ENCODE assay signal across 15 cellular contexts in genomic region chr6:135627092-135627715, GRCh38.
DNase-seq lines count a peak whose midpoint lies in the region; ATAC-seq and TF ChIP-seq lines count a peak whose summit lies in the region.
"Had no signal": no experiment of that assay in that cellular context is flagged by ENCODE, and none has a peak within 500 bp of the region (broad histone marks: within the 10 kb centered on the region; RNA-seq: fewer than 3 reads in every experiment).

No MANE protein-coding gene starts in this region.

- H3K27ac Mint-ChIP-seq in activated T-helper 1 cell treated with anti-CD3 and anti-CD28 coated beads, Interleukin-12 subunit alpha, Interleukin-12 subunit beta, Interleukin-2, Interleukin-4 antibody, amounts not matched to agents 30 ng/mL and 10 ng/mL and 1 ng/mL, durations not matched to agents 14 hours and 24 hours and 36 hours = peak overlapping the region; percentile 68
- H3K27ac Mint-ChIP-seq: neural progenitor cell had no signal

- no peak overlapping the region for H3K27ac ChIP-seq in testis
- H3K27ac ChIP-seq: ascending aorta, C4-2B, gastrocnemius medialis, neural progenitor cell had no signal

- in situ Hi-C loops in KBM-7 (cut with MboI; ENCODE audit: low pct_unique_long_range_greater_than_20kb, low sequenced_read_pairs) = no loop called here

- no peaks in the 10 kb centered on the region for H3K27me3 Mint-ChIP-seq in activated T-helper 1 cell treated with anti-CD3 and anti-CD28 coated beads, Interleukin-12 subunit alpha, Interleukin-12 subunit beta, Interleukin-2, Interleukin-4 antibody, amounts not matched to agents 30 ng/mL and 10 ng/mL and 1 ng/mL, durations not matched to agents 14 hours and 24 hours and 36 hours (ENCODE audit: insufficient read depth)

- TF ChIP-seq POLR2A in testis (IDR thresholded peaks at IDR 0.05) = no peak

- TF ChIP-seq CTCF in testis (IDR thresholded peaks at IDR 0.05) = no peak

- DNase-seq in activated T-helper 1 cell treated with anti-CD3 and anti-CD28 coated beads, Interleukin-12 subunit alpha, Interleukin-12 subunit beta, Interleukin-2, Interleukin-4 antibody, amounts not matched to agents 30 ng/mL and 10 ng/mL and 1 ng/mL, durations not matched to agents 14 hours and 24 hours and 36 hours (ENCODE audit: low spot score) = no peak
- DNase-seq in testis (no peak), KBM-7 (no peak)
- no peak for DNase-seq in activated naive CD4-positive, alpha-beta T cell (lab: John Stamatoyannopoulos, UW)
- DNase-seq: gastrocnemius medialis, NCI-H1092 treated with DMSO at 0.1 percent for 48 hours, NCI-H524 treated with DMSO at 0.1 percent for 48 hours, Right ventricle myocardium superior had no signal

- intact Hi-C loops in activated T-helper 1 cell treated with anti-CD3 and anti-CD28 coated beads, Interleukin-12 subunit alpha, Interleukin-12 subunit beta, Interleukin-2, Interleukin-4 antibody, amounts not matched to agents 30 ng/mL and 10 ng/mL and 1 ng/mL, durations not matched to agents 14 hours and 24 hours and 36 hours (cut with micrococcal nuclease) = loop anchor here (10.0 kb wide), 1 partner anchor 512 kb away; no protein-coding TSS in a partner anchor
- intact Hi-C loops in testis (cut with DNase I; ENCODE audit: low total_unique reads) = no loop called here

- peak; percentile 97 for ATAC-seq in GM18511 (IDR thresholded peaks at IDR 0.05; ENCODE audit: unreplicated experiment)
- ATAC-seq in GM19467 (IDR thresholded peaks at IDR 0.05; ENCODE audit: unreplicated experiment) = peak; percentile 89
- peak; percentile 86 for ATAC-seq in HG02981 (IDR thresholded peaks at IDR 0.05; ENCODE audit: unreplicated experiment)
- no peak for ATAC-seq in HG02870 (IDR thresholded peaks at IDR 0.05; ENCODE audit: unreplicated experiment)
- ATAC-seq: gastrocnemius medialis had no signal

- no peaks in the 10 kb centered on the region for H3K27me3 ChIP-seq in testis
- H3K27me3 ChIP-seq: ascending aorta, gastrocnemius medialis, neural progenitor cell had no signal

- no peaks in the 10 kb centered on the region for H3K4me1 ChIP-seq in testis
- H3K4me1 ChIP-seq: ascending aorta, neural progenitor cell had no signal

- H3K4me3 Mint-ChIP-seq in activated T-helper 1 cell treated with anti-CD3 and anti-CD28 coated beads, Interleukin-12 subunit alpha, Interleukin-12 subunit beta, Interleukin-2, Interleukin-4 antibody, amounts not matched to agents 30 ng/mL and 10 ng/mL and 1 ng/mL, durations not matched to agents 14 hours and 24 hours and 36 hours = no peak overlapping the region
- H3K4me3 Mint-ChIP-seq: neural progenitor cell had no signal

- no peaks in the 10 kb centered on the region for H3K36me3 ChIP-seq in testis (ENCODE audit: low read depth, missing control alignments)
- H3K36me3 ChIP-seq: ascending aorta, gastrocnemius medialis, neural progenitor cell had no signal

- peaks cover 60% of the 10 kb centered on the region for H3K36me3 Mint-ChIP-seq in activated T-helper 1 cell treated with anti-CD3 and anti-CD28 coated beads, Interleukin-12 subunit alpha, Interleukin-12 subunit beta, Interleukin-2, Interleukin-4 antibody, amounts not matched to agents 30 ng/mL and 10 ng/mL and 1 ng/mL, durations not matched to agents 14 hours and 24 hours and 36 hours (ENCODE audit: low read depth)
- H3K36me3 Mint-ChIP-seq: neural progenitor cell had no signal

- H3K9me3 Mint-ChIP-seq in activated T-helper 1 cell treated with anti-CD3 and anti-CD28 coated beads, Interleukin-12 subunit alpha, Interleukin-12 subunit beta, Interleukin-2, Interleukin-4 antibody, amounts not matched to agents 30 ng/mL and 10 ng/mL and 1 ng/mL, durations not matched to agents 14 hours and 24 hours and 36 hours = peaks cover 34% of the 10 kb centered on the region
- H3K9me3 Mint-ChIP-seq: neural progenitor cell had no signal

- H3K4me3 ChIP-seq in testis = no peak overlapping the region
- H3K4me3 ChIP-seq: ascending aorta, gastrocnemius medialis, neural progenitor cell had no signal

- H3K4me1 Mint-ChIP-seq in activated T-helper 1 cell treated with anti-CD3 and anti-CD28 coated beads, Interleukin-12 subunit alpha, Interleukin-12 subunit beta, Interleukin-2, Interleukin-4 antibody, amounts not matched to agents 30 ng/mL and 10 ng/mL and 1 ng/mL, durations not matched to agents 14 hours and 24 hours and 36 hours (ENCODE audit: low read depth) = peaks cover 80% of the 10 kb centered on the region
- H3K4me1 Mint-ChIP-seq: neural progenitor cell had no signal

- no peaks in the 10 kb centered on the region for H3K9me3 ChIP-seq in testis
- H3K9me3 ChIP-seq: ascending aorta, gastrocnemius medialis had no signal
